Comparison of ENCODE assay signal across 1 cellular context in genomic region chr19:8341504-8341903, GRCh38.
A peak's percentile ranks its signal among the peaks of the same experiment; 100 is the strongest.
TF ChIP-seq lines count a peak whose summit lies in the region.

No MANE protein-coding gene starts in this region.

TF ChIP-seq in HepG2, 621 proteins besides CTCF, POLR2A, EP300 and RAD21:
- TF ChIP-seq ZNF629 (CRISPR knock-in tag; conservative IDR thresholded peaks at IDR 0.05) (peak; percentile 54; the same call in 1 of the 2 replicates), ZNF121 (CRISPR knock-in tag; IDR thresholded peaks at IDR 0.05) (peak; percentile 82), ZGPAT (CRISPR knock-in tag; IDR thresholded peaks at IDR 0.05) (0 out of 2 replicates have a peak, but pooled peaks have one; percentile 15)
